Comparison of ENCODE assay signal across 27 cellular contexts in genomic region chr14:99391671-99392070, GRCh38.
DNase-seq lines count a peak whose midpoint lies in the region; ATAC-seq, FAIRE-seq and TF ChIP-seq lines count a peak whose summit lies in the region.
"Had no signal": no experiment of that assay in that cellular context is flagged by ENCODE, and none has a peak within 500 bp of the region (broad histone marks: within the 10 kb centered on the region; RNA-seq: fewer than 3 reads in every experiment).

No MANE protein-coding gene starts in this region.

- peaks cover 10% of the 10 kb centered on the region for H3K4me1 ChIP-seq in astrocyte (ENCODE audit: insufficient read depth, low read length)
- H3K4me1 ChIP-seq: HAP-1 had no signal

- no peak overlapping the region; the same call in 1 of the 2 replicates for H3K4me3 ChIP-seq in AG10803 (ENCODE audit: low read length)
- no peak overlapping the region for H3K4me3 ChIP-seq in astrocyte (ENCODE audit: insufficient read depth, low read depth, low read length)
- H3K4me3 ChIP-seq: gastroesophageal sphincter, HAP-1, pancreas had no signal

- FAIRE-seq in astrocyte (lab: Jason Lieb, UNC) = no peak
- FAIRE-seq: colon, endometrium, pancreas had no signal

- H3K9ac ChIP-seq in astrocyte (ENCODE audit: low read length) = no peak overlapping the region

- no peaks in the 10 kb centered on the region for H3K27me3 ChIP-seq in astrocyte (ENCODE audit: insufficient read depth, low read length)
- H3K27me3 ChIP-seq: pancreas had no signal

- H3K4me1 Mint-ChIP-seq in astrocyte (ENCODE audit: low read depth, unreplicated experiment) = peaks cover 18% of the 10 kb centered on the region

- DNase-seq in AG10803 (ENCODE audit: low read depth) = peak; percentile 72
- DNase-seq in GM04503 (ENCODE audit: low read depth) = peak; percentile 17
- peak; percentile 66 for DNase-seq in astrocyte (ENCODE audit: low read depth)
- DNase-seq in iris pigment epithelial cell (ENCODE audit: low read depth) = peak; percentile 15
- DNase-seq: ACHN; activated CD4-positive, alpha-beta T cell treated with anti-CD3 and anti-CD28 coated beads for 36 hours; activated naive CD8-positive, alpha-beta T cell treated with anti-CD3 and anti-CD28 coated beads for 36 hours; activated T-cell treated with anti-CD3 and anti-CD28 coated beads, Interleukin-2, amount 50 U/mL, for 72 hours; CD4-positive, alpha-beta T cell; Kasumi-1; kidney glomerular epithelial cell; natural killer cell; NCI-H1092; NCI-H2029 treated with DMSO at 0.1 percent for 48 hours; SW 1271 had no signal

- H3K36me3 Mint-ChIP-seq in astrocyte (ENCODE audit: low read depth, unreplicated experiment) = peaks cover 1% of the 10 kb centered on the region
- H3K36me3 Mint-ChIP-seq: brain, natural killer cell had no signal

- no peak overlapping the region for H3K4me3 Mint-ChIP-seq in astrocyte (ENCODE audit: unreplicated experiment)
- H3K4me3 Mint-ChIP-seq: activated CD4-positive, alpha-beta T cell treated with anti-CD3 and anti-CD28 coated beads for 36 hours; activated naive CD8-positive, alpha-beta T cell treated with anti-CD3 and anti-CD28 coated beads for 36 hours; activated T-cell treated with anti-CD3 and anti-CD28 coated beads, Interleukin-2, amount 50 U/mL, for 72 hours; brain; CD4-positive, alpha-beta T cell; natural killer cell; stimulated activated effector memory CD8-positive, alpha-beta T cell treated with anti-CD3 and anti-CD28 coated beads, Interleukin-12 subunit alpha, Interleukin-12 subunit beta, amount 100 ng/mL, for 72 hours had no signal

- no peaks in the 10 kb centered on the region for H3K79me2 ChIP-seq in astrocyte (ENCODE audit: insufficient read depth, low read length)

- peak overlapping the region; percentile 72 for H3K4me2 ChIP-seq in astrocyte (ENCODE audit: low read length)

- no peak overlapping the region for H3K27ac ChIP-seq in astrocyte (ENCODE audit: low read depth, low read length)
- H3K27ac ChIP-seq: gastroesophageal sphincter, pancreas had no signal

- H4K20me1 ChIP-seq in astrocyte (ENCODE audit: insufficient read depth, low read length) = peaks cover 5% of the 10 kb centered on the region

- TF ChIP-seq CTCF in AG10803 (conservative IDR thresholded peaks at IDR 0.05; ENCODE audit: low read length) (no peak), astrocyte (IDR thresholded peaks at IDR 0.05; ENCODE audit: insufficient read depth, low read depth, low read length) (no peak)

- H2AFZ ChIP-seq in astrocyte (ENCODE audit: low read depth, low read length) = no peak overlapping the region

- ATAC-seq in GM19463 (IDR thresholded peaks at IDR 0.05; ENCODE audit: unreplicated experiment) (no peak), HG03457 (IDR thresholded peaks at IDR 0.05; ENCODE audit: unreplicated experiment) (no peak), GM19397 (IDR thresholded peaks at IDR 0.05; ENCODE audit: unreplicated experiment) (no peak), HG03354 (IDR thresholded peaks at IDR 0.05; ENCODE audit: poor library complexity, severe bottlenecking, unreplicated experiment) (no peak)
- ATAC-seq: activated CD4-positive, alpha-beta T cell treated with anti-CD3 and anti-CD28 coated beads for 36 hours; activated T-cell treated with anti-CD3 and anti-CD28 coated beads, Interleukin-2, amount 50 U/mL, for 72 hours; gastroesophageal sphincter; natural killer cell; pancreas; sciatic nerve; stimulated activated effector memory CD8-positive, alpha-beta T cell treated with anti-CD3 and anti-CD28 coated beads, Interleukin-12 subunit alpha, Interleukin-12 subunit beta, amount 100 ng/mL, for 72 hours had no signal

- H3K9me3 Mint-ChIP-seq in astrocyte (ENCODE audit: unreplicated experiment) = no peaks in the 10 kb centered on the region
- H3K9me3 Mint-ChIP-seq: activated naive CD8-positive, alpha-beta T cell treated with anti-CD3 and anti-CD28 coated beads for 36 hours; CD4-positive, alpha-beta T cell; natural killer cell; stimulated activated effector memory CD8-positive, alpha-beta T cell treated with anti-CD3 and anti-CD28 coated beads, Interleukin-12 subunit alpha, Interleukin-12 subunit beta, amount 100 ng/mL, for 72 hours had no signal

- H3K36me3 ChIP-seq in astrocyte (ENCODE audit: insufficient read depth, low read length) = no peaks in the 10 kb centered on the region
- H3K36me3 ChIP-seq: pancreas had no signal

- no peaks in the 10 kb centered on the region for H3K9me3 ChIP-seq in astrocyte (ENCODE audit: insufficient read depth, low read depth, low read length)
- H3K9me3 ChIP-seq: gastroesophageal sphincter, HAP-1, pancreas had no signal

- peaks cover 6% of the 10 kb centered on the region for H3K27me3 Mint-ChIP-seq in astrocyte (ENCODE audit: low read depth, unreplicated experiment)
- H3K27me3 Mint-ChIP-seq: activated CD4-positive, alpha-beta T cell treated with anti-CD3 and anti-CD28 coated beads for 36 hours; activated naive CD8-positive, alpha-beta T cell treated with anti-CD3 and anti-CD28 coated beads for 36 hours; CD4-positive, alpha-beta T cell had no signal

- no peak overlapping the region for H3K27ac Mint-ChIP-seq in astrocyte (ENCODE audit: unreplicated experiment)
- H3K27ac Mint-ChIP-seq: activated CD4-positive, alpha-beta T cell treated with anti-CD3 and anti-CD28 coated beads for 36 hours; activated naive CD8-positive, alpha-beta T cell treated with anti-CD3 and anti-CD28 coated beads for 36 hours; activated T-cell treated with anti-CD3 and anti-CD28 coated beads, Interleukin-2, amount 50 U/mL, for 72 hours; CD4-positive, alpha-beta T cell; stimulated activated effector memory CD8-positive, alpha-beta T cell treated with anti-CD3 and anti-CD28 coated beads, Interleukin-12 subunit alpha, Interleukin-12 subunit beta, amount 100 ng/mL, for 72 hours had no signal

Comparison
In these comparisons a context has a peak if more than half of its experiments do, and no peak if none do; other contexts are left out.
1. DNase-seq: peak in every context shown above with its lines; median percentile 72 in AG10803; 66 in astrocyte; 17 in GM04503; 15 in iris pigment epithelial cell.